Comparison of ENCODE assay signal across 25 cellular contexts in genomic region chr20:6956574-6956973, GRCh38.
DNase-seq lines count a peak whose midpoint lies in the region; ATAC-seq and TF ChIP-seq lines count a peak whose summit lies in the region.
"Had no signal": no experiment of that assay in that cellular context is flagged by ENCODE, and none has a peak within 500 bp of the region (broad histone marks: within the 10 kb centered on the region; RNA-seq: fewer than 3 reads in every experiment).

No MANE protein-coding gene starts in this region.

- H3K79me2 ChIP-seq in mammary epithelial cell (ENCODE audit: insufficient read depth, low read length): no peaks in the 10 kb centered on the region

- peak overlapping the region; percentile 45 for H2AFZ ChIP-seq in mammary epithelial cell (ENCODE audit: low read depth, low read length)

- no peaks in the 10 kb centered on the region for H3K27me3 Mint-ChIP-seq in chondrocyte (ENCODE audit: low read depth)
- H3K27me3 Mint-ChIP-seq: activated naive CD8-positive, alpha-beta T cell; T-helper 17 cell had no signal

- peaks cover 3% of the 10 kb centered on the region for H3K9me3 ChIP-seq in mammary epithelial cell (replicated peaks; ENCODE audit: insufficient read depth, low read length)
- H3K9me3 ChIP-seq: SJCRH30 had no signal

- ATAC-seq in HG02759 (IDR thresholded peaks at IDR 0.05; ENCODE audit: unreplicated experiment) (no peak), HG03025 (IDR thresholded peaks at IDR 0.05; ENCODE audit: low FRiP score, unreplicated experiment) (no peak)
- ATAC-seq: activated T-cell treated with anti-CD3 and anti-CD28 coated beads, Interleukin-2, amount 50 U/mL, for 72 hours; T-helper 17 cell had no signal

- no peaks in the 10 kb centered on the region for H4K20me1 ChIP-seq in mammary epithelial cell (ENCODE audit: insufficient read depth, low read length)

- CTCF ChIA-PET in mammary epithelial cell (lab: Charles Lee; ENCODE audit: low non-redundant PET): interaction anchor here (0.8 kb wide), 1 partner anchor 140 kb away, joined by 4 read pairs; no protein-coding TSS in a partner anchor

- TF ChIP-seq CTCF in mammary epithelial cell (conservative IDR thresholded peaks at IDR 0.05 in 1 of 2, IDR thresholded peaks at IDR 0.05 in 1 of 2; ENCODE audit: extremely low read depth in 1 of 2, insufficient read depth in 1 of 2, low read depth in 1 of 2, low read length in 2 of 2) (no peak), kidney epithelial cell (IDR thresholded peaks at IDR 0.05; ENCODE audit: insufficient read depth, low read length, poor library complexity, severe bottlenecking) (no peak), chondrocyte (IDR thresholded peaks at IDR 0.05) (no peak)

- H3K4me1 Mint-ChIP-seq in chondrocyte (ENCODE audit: low read depth): no peaks in the 10 kb centered on the region
- H3K4me1 Mint-ChIP-seq: T-helper 17 cell had no signal

- WGBS in mammary epithelial cell (ENCODE audit: low coverage, missing lambda C conversion rate): 58% methylated on average over 5 of the region's 5 CpGs

- no peaks in the 10 kb centered on the region for H3K27me3 ChIP-seq in mammary epithelial cell (ENCODE audit: insufficient read depth, low read length)
- H3K27me3 ChIP-seq in kidney epithelial cell (ENCODE audit: control insufficient read depth, insufficient read depth, low read length): no peaks in the 10 kb centered on the region
- H3K27me3 ChIP-seq: cardiac muscle cell, esophagus squamous epithelium, SJCRH30 had no signal

- peaks cover 16% of the 10 kb centered on the region for H3K9me3 Mint-ChIP-seq in chondrocyte (ENCODE audit: low read depth)

- H3K27ac Mint-ChIP-seq in chondrocyte (ENCODE audit: unreplicated experiment): no peak overlapping the region
- H3K27ac Mint-ChIP-seq: activated naive CD8-positive, alpha-beta T cell; T-helper 17 cell had no signal

- peaks cover 1% of the 10 kb centered on the region for H3K36me3 Mint-ChIP-seq in chondrocyte (ENCODE audit: low read depth)
- H3K36me3 Mint-ChIP-seq: activated naive CD8-positive, alpha-beta T cell had no signal

- H3K4me3 Mint-ChIP-seq in chondrocyte (ENCODE audit: unreplicated experiment): no peak overlapping the region
- H3K4me3 Mint-ChIP-seq: activated naive CD8-positive, alpha-beta T cell; activated T-cell treated with anti-CD3 and anti-CD28 coated beads, Interleukin-2, amount 50 U/mL, for 72 hours; T-helper 17 cell had no signal

- no peak overlapping the region for H3K9ac ChIP-seq in mammary epithelial cell (ENCODE audit: insufficient read depth, low read length)

- dilution Hi-C loops in mammary epithelial cell (cut with HindIII; ENCODE audit: low sequenced_read_pairs): no loop called here

- H3K4me2 ChIP-seq in mammary epithelial cell (ENCODE audit: insufficient read depth, low read depth, low read length): no peak overlapping the region

- in situ Hi-C loops in mammary epithelial cell (cut with MboI; ENCODE audit: low sequenced_read_pairs in 2 of 2): no loop called here

- no TSS peak for BruUV-seq in mammary epithelial cell (replicated peaks; lab: Mats Ljungman, UMichigan)

- H3K36me3 ChIP-seq in mammary epithelial cell (ENCODE audit: insufficient read depth, low read length) (no peaks in the 10 kb centered on the region), kidney epithelial cell (ENCODE audit: control insufficient read depth, insufficient read depth, low read length) (no peaks in the 10 kb centered on the region)
- H3K36me3 ChIP-seq: cardiac muscle cell, esophagus squamous epithelium, SJCRH30 had no signal

- no peak overlapping the region for H3K27ac ChIP-seq in mammary epithelial cell (ENCODE audit: insufficient read depth, low read depth, low read length)
- H3K27ac ChIP-seq: C4-2B, cardiac muscle cell, esophagus squamous epithelium, SJCRH30 had no signal

- H3K4me1 ChIP-seq in mammary epithelial cell (ENCODE audit: insufficient read depth, low read length): no peaks in the 10 kb centered on the region
- H3K4me1 ChIP-seq: esophagus squamous epithelium, SJCRH30 had no signal

- H3K4me3 ChIP-seq in mammary epithelial cell (replicated peaks in 1 of 3; ENCODE audit: insufficient read depth in 1 of 3, low read depth in 2 of 3, low read length in 3 of 3) (no peak overlapping the region), kidney epithelial cell (ENCODE audit: low read depth, low read length) (no peak overlapping the region)
- H3K4me3 ChIP-seq: cardiac muscle cell, esophagus squamous epithelium, SJCRH30 had no signal

- peak; percentile 15 for DNase-seq in DMS79 (lab: John Stamatoyannopoulos, UW)
- peak; percentile 46 for DNase-seq in NCI-H226
- peak; percentile 81 for DNase-seq in mammary epithelial cell
- peak; percentile 63 for DNase-seq in kidney epithelial cell (ENCODE audit: low read depth)
- no peak for DNase-seq in chondrocyte (ENCODE audit: low spot score)
- DNase-seq in anterior cingulate cortex (lab: John Stamatoyannopoulos, UW): no peak
- DNase-seq: ACHN; activated CD4-positive, CD25-positive, alpha-beta regulatory T cell; activated CD8-positive, alpha-beta memory T cell treated with anti-CD3 and anti-CD28 coated beads for 24 hours; activated T-cell treated with anti-CD3 and anti-CD28 coated beads, Interleukin-2, amount 50 U/mL, for 72 hours; DMS 273 treated with DMSO at 0.1 percent for 48 hours; esophagus squamous epithelium; glutamatergic neuron; HCEC 1CT; KBM-7; NCI-H1092 treated with DMSO at 0.1 percent for 48 hours; NCI-H526; SJCRH30; substantia nigra; T-helper 17 cell had no signal

- intact Hi-C loops in mammary epithelial cell (cut with micrococcal nuclease): no loop called here

Comparison
In these comparisons a context has a peak if more than half of its experiments do, and no peak if none do; other contexts are left out.
1. DNase-seq: peak in DMS79 (single experiment), NCI-H226 (single experiment), mammary epithelial cell (single experiment) and kidney epithelial cell (single experiment); none in chondrocyte (single experiment) and anterior cingulate cortex (0 of 58).